ENCODE assay signal across 25 cellular contexts in genomic region chrX:50629774-50630173, GRCh38.
"Had no signal": no experiment of that assay in that cellular context is flagged by ENCODE, and none has a peak within 500 bp of the region (broad histone marks: within the 10 kb centered on the region; RNA-seq: fewer than 3 reads in every experiment).

No MANE protein-coding gene starts in this region.

- H3K9me3 ChIP-seq: adrenal gland, body of pancreas, SJSA1, SK-N-SH had no signal

- DNase-seq: activated CD4-positive, alpha-beta T cell treated with anti-CD3 and anti-CD28 coated beads, Interleukin-2, amount 10 ng/mL, durations not matched to agents 24 days and 14 days; activated CD4-positive, alpha-beta T cell treated with anti-CD3 and anti-CD28 coated beads, Interleukin-2, amount 50 U/mL, for 48 hours; activated CD8-positive, alpha-beta T cell treated with anti-CD3 and anti-CD28 coated beads, Interleukin-2, amount 10 ng/mL, durations not matched to agents 7 days and 5 days; activated gamma-delta T cell treated with Interleukin-2 at 50 U/mL for 16 hours; activated naive CD4-positive, alpha-beta T cell treated with anti-CD3 and anti-CD28 coated beads for 36 hours; activated T-cell treated with anti-CD3 and anti-CD28 coated beads, Interleukin-2, amount 50 U/mL, for 24 hours; adrenal gland; body of pancreas; central memory CD4-positive, alpha-beta T cell; NCI-H1092 treated with DMSO at 0.1 percent for 48 hours; NCI-H1417; NCI-H146; NCI-H187; NCI-H2029 treated with DMSO at 0.1 percent for 48 hours; NCI-H2107; NCI-H2171; NCI-H510A; NCI-H526; NCI-H748 treated with DMSO at 0.1 percent for 48 hours; NK-92 treated with Interleukin-12 subunit alpha and Interleukin-12 subunit beta, amount 100 ng/mL, for 24 hours; Right ventricle myocardium superior; SK-N-SH had no signal

- H3K27me3 ChIP-seq: body of pancreas, SJSA1 had no signal

- H3K4me3 ChIP-seq: adrenal gland, body of pancreas, SJSA1 had no signal

- H3K27ac ChIP-seq: adrenal gland, body of pancreas, KMS-11, SJSA1 had no signal

- H3K4me2 ChIP-seq: KMS-11, SK-N-SH had no signal

- H3K9me2 ChIP-seq: SK-N-SH had no signal

- H3K4me1 ChIP-seq: adrenal gland, body of pancreas, SJSA1 had no signal

- H3K36me3 ChIP-seq: adrenal gland, SJSA1 had no signal

- ATAC-seq: activated CD8-positive, alpha-beta T cell treated with anti-CD3 and anti-CD28 coated beads, Interleukin-2, amount 10 ng/mL, durations not matched to agents 7 days and 5 days; activated naive CD4-positive, alpha-beta T cell treated with anti-CD3 and anti-CD28 coated beads, Interleukin-2, amount 50 U/mL, for 72 hours; body of pancreas had no signal
